ENCODE assay signal across 17 cellular contexts in the genomic region with DNA sequence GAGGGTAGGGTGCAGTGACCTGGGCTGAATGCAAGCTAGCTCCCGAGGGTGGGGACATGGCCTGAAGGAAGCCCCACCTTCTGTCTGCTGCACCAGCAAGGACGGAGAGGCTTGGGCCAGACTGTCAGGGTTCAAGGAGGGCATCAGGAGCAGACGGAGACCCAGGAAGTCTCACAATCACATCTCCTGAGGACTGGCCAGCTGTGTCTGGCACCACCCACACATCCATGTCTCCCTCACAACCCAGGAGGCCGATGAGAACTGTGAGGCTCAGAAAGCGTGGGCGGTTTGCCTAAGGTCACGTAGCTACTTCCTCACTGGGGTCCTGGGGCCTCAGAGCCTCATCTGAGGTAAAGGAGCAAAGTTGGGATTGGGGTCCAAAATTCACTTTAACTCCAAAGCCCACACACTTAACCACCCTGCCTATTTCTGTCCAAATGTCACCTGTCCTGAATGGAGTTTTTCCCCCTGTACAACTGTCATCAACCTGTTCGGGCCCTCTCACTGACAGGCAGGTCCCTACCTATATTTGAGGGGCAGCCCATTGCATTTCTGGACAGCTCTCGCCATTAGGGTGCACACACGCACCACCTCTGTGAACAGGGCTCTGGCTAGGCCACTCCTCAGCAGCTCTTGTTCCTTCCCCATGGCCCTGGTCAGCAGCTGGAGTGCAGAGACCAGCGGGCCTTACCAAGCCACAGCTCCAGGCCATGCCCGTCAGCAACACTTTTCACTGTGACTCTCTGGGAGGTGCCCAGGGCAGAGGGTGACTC.
DNase-seq lines count a peak whose midpoint lies in the region; ATAC-seq and TF ChIP-seq lines count a peak whose summit lies in the region.
"Had no signal": no experiment of that assay in that cellular context is flagged by ENCODE, and none has a peak within 500 bp of the region (broad histone marks: within the 10 kb centered on the region; RNA-seq: fewer than 3 reads in every experiment).

No MANE protein-coding gene starts in this region.

- CTCF ChIA-PET in activated naive CD4-positive, alpha-beta T cell treated with anti-CD3 and anti-CD28 coated beads, Interleukin-2, amount 10 ng/mL, durations not matched to agents 7 days and 5 days (lab: Charles Lee), result no interaction called here

- H3K36me3 Mint-ChIP-seq in activated naive CD4-positive, alpha-beta T cell treated with anti-CD3 and anti-CD28 coated beads, Interleukin-2, amount 10 ng/mL, durations not matched to agents 7 days and 5 days, result no peaks in the 10 kb centered on the region
- peaks cover 0 to 3% of the 10 kb centered on the region in 2 donors for H3K36me3 Mint-ChIP-seq in stimulated activated naive B cell treated with anti-CD40 and anti-IgM and Interleukin-4, amounts not matched to agents 10 μg/mL and 1 μg/mL and 100 μg/mL, for 72 hours
- H3K36me3 Mint-ChIP-seq: naive B cell had no signal

- peaks cover 12% of the 10 kb centered on the region for H3K4me1 ChIP-seq in effector memory CD4-positive, alpha-beta T cell (ENCODE audit: control insufficient read depth, insufficient read depth, low read length, poor library complexity, severe bottlenecking)

- DNase-seq in activated naive CD4-positive, alpha-beta T cell treated with anti-CD3 and anti-CD28 coated beads, Interleukin-2, amount 10 ng/mL, durations not matched to agents 7 days and 5 days, result no peak
- no peak for DNase-seq in activated naive CD4-positive, alpha-beta T cell (lab: John Stamatoyannopoulos, UW)
- DNase-seq in brain microvascular endothelial cell, result no peak
- DNase-seq in stimulated activated naive B cell treated with anti-CD40 and anti-IgM and Interleukin-4, amounts not matched to agents 10 μg/mL and 1 μg/mL and 100 μg/mL, for 72 hours, result peak; percentile 51
- DNase-seq in effector memory CD4-positive, alpha-beta T cell, result no peak
- DNase-seq in activated naive CD4-positive, alpha-beta T cell treated with anti-CD3 and anti-CD28 coated beads, Interleukin-2, amount 50 U/mL, for 16 hours, result no peak
- DNase-seq: activated gamma-delta T cell treated with Interleukin-2 at 50 U/mL for 16 hours, cerebellar nuclear complex, EL, HCEC 1CT, islet precursor cell, KG1, naive B cell had no signal

- no peaks in the 10 kb centered on the region for H3K36me3 ChIP-seq in KOPT-K1 (ENCODE audit: insufficient read depth, low read length)
- H3K36me3 ChIP-seq in brain microvascular endothelial cell (replicated peaks), result no peaks in the 10 kb centered on the region
- no peaks in the 10 kb centered on the region for H3K36me3 ChIP-seq in effector memory CD4-positive, alpha-beta T cell (ENCODE audit: control insufficient read depth, insufficient read depth, low read length)
- H3K36me3 ChIP-seq: vagina had no signal

- peak overlapping the region; percentile 45 for H3K27ac Mint-ChIP-seq in activated naive CD4-positive, alpha-beta T cell treated with anti-CD3 and anti-CD28 coated beads, Interleukin-2, amount 10 ng/mL, durations not matched to agents 7 days and 5 days
- H3K27ac Mint-ChIP-seq in stimulated activated naive B cell treated with anti-CD40 and anti-IgM and Interleukin-4, amounts not matched to agents 10 μg/mL and 1 μg/mL and 100 μg/mL, for 72 hours, result peak overlapping the region; percentile 87

- no peak overlapping the region for H3K4me3 ChIP-seq in brain microvascular endothelial cell (ENCODE audit: low read depth, low read length)
- H3K4me3 ChIP-seq in effector memory CD4-positive, alpha-beta T cell (ENCODE audit: insufficient read depth, low read depth, low read length, poor library complexity, severe bottlenecking), result no peak overlapping the region
- H3K4me3 ChIP-seq: skin epidermis, vagina had no signal

- in situ Hi-C loops in brain microvascular endothelial cell (cut with HindIII; ENCODE audit: low pct_ligation_motif_present, low sequenced_read_pairs), result no loop called here

- TF ChIP-seq CTCF in brain microvascular endothelial cell (IDR thresholded peaks at IDR 0.05; ENCODE audit: low read depth, low read length, missing control alignments), result peak; percentile 28

- ATAC-seq in stimulated activated naive B cell treated with anti-CD40 and anti-IgM and Interleukin-4, amounts not matched to agents 10 μg/mL and 1 μg/mL and 100 μg/mL, for 72 hours (replicated peaks), result peak; percentile 50 to 61
- ATAC-seq in GM18868 (IDR thresholded peaks at IDR 0.05; ENCODE audit: unreplicated experiment), result no peak

- H3K9me3 Mint-ChIP-seq in activated naive CD4-positive, alpha-beta T cell treated with anti-CD3 and anti-CD28 coated beads, Interleukin-2, amount 10 ng/mL, durations not matched to agents 7 days and 5 days, result no peaks in the 10 kb centered on the region
- H3K9me3 Mint-ChIP-seq in stimulated activated naive B cell treated with anti-CD40 and anti-IgM and Interleukin-4, amounts not matched to agents 10 μg/mL and 1 μg/mL and 100 μg/mL, for 72 hours, result no peaks in the 10 kb centered on the region

- peak overlapping the region; percentile 28 for H3K27ac ChIP-seq in KOPT-K1 (ENCODE audit: low read depth, low read length, poor library complexity, severe bottlenecking)
- H3K27ac ChIP-seq in brain microvascular endothelial cell, result no peak overlapping the region
- H3K27ac ChIP-seq in effector memory CD4-positive, alpha-beta T cell (ENCODE audit: insufficient read depth, low read length, poor library complexity, severe bottlenecking), result no peak overlapping the region
- H3K27ac ChIP-seq: skin epidermis, vagina had no signal

- H3K27me3 Mint-ChIP-seq in activated naive CD4-positive, alpha-beta T cell treated with anti-CD3 and anti-CD28 coated beads, Interleukin-2, amount 10 ng/mL, durations not matched to agents 7 days and 5 days, result peaks cover 34% of the 10 kb centered on the region
- peaks cover 17 to 19% of the 10 kb centered on the region in 2 donors for H3K27me3 Mint-ChIP-seq in stimulated activated naive B cell treated with anti-CD40 and anti-IgM and Interleukin-4, amounts not matched to agents 10 μg/mL and 1 μg/mL and 100 μg/mL, for 72 hours

- no peaks in the 10 kb centered on the region for H3K9me3 ChIP-seq in KOPT-K1 (ENCODE audit: insufficient read depth, low read length, poor library complexity, severe bottlenecking)
- H3K9me3 ChIP-seq in effector memory CD4-positive, alpha-beta T cell (ENCODE audit: control insufficient read depth, low read length), result no peaks in the 10 kb centered on the region
- H3K9me3 ChIP-seq: vagina had no signal

- H3K4me3 Mint-ChIP-seq in activated naive CD4-positive, alpha-beta T cell treated with anti-CD3 and anti-CD28 coated beads, Interleukin-2, amount 10 ng/mL, durations not matched to agents 7 days and 5 days, result no peak overlapping the region
- H3K4me3 Mint-ChIP-seq in stimulated activated naive B cell treated with anti-CD40 and anti-IgM and Interleukin-4, amounts not matched to agents 10 μg/mL and 1 μg/mL and 100 μg/mL, for 72 hours, result peak overlapping the region; percentile 39 to 72
- H3K4me3 Mint-ChIP-seq: naive B cell had no signal

- peaks cover 19% of the 10 kb centered on the region for H3K4me1 Mint-ChIP-seq in activated naive CD4-positive, alpha-beta T cell treated with anti-CD3 and anti-CD28 coated beads, Interleukin-2, amount 10 ng/mL, durations not matched to agents 7 days and 5 days
- peaks cover 60 to 75% of the 10 kb centered on the region in 2 donors for H3K4me1 Mint-ChIP-seq in stimulated activated naive B cell treated with anti-CD40 and anti-IgM and Interleukin-4, amounts not matched to agents 10 μg/mL and 1 μg/mL and 100 μg/mL, for 72 hours

- no peaks in the 10 kb centered on the region for H3K27me3 ChIP-seq in brain microvascular endothelial cell (replicated peaks)
- peaks cover 7% of the 10 kb centered on the region for H3K27me3 ChIP-seq in effector memory CD4-positive, alpha-beta T cell (replicated peaks; ENCODE audit: control insufficient read depth, insufficient read depth, low read length, poor library complexity, severe bottlenecking)
- H3K27me3 ChIP-seq: vagina had no signal
